In the genomic region with DNA sequence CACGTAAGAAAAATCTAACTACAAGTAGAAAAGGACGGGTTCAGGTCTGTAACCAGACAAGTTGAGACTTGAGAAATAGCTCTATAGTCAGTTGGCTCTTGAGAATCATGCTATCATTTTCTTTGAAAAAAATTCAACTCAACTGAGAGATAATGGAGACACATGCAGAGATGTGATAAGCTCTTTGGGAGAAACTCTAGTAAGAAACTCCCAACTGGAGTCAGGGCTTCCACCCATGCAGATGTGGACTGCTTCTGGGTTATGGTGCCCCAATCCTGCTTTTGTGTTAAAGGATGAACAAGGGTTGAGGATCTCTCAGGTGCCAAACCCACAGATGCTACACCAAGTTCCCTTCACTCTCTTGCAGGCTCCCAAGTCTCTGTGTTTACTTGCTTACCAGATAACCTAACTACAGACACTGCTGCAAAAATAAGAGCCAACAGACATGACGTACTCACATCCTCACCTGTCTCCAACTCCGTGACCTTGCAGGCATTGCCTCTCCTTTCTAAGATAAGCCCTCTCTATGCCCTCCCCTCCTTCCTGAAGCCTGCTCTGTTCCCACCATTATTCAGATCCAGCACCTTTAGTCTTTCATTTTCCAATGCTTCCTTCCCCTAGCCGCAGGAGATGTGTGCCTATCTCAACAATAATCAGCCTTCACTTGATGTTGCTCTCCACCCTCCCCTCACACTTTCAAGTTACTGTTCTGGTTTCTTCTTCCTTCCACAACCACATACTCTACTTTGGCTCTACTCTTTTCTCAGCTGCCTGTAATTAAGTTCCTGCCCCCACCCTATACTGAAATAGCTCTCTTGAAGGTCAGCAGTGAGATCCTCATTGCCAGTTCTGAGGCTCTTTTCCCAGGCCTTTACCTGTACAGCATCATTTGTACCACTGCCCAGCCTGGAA, we compare ENCODE assay signal across 9 cellular contexts.
DNase-seq lines count a peak whose midpoint lies in the region; ATAC-seq and TF ChIP-seq lines count a peak whose summit lies in the region.
"Had no signal": no experiment of that assay in that cellular context is flagged by ENCODE, and none has a peak within 500 bp of the region (broad histone marks: within the 10 kb centered on the region; RNA-seq: fewer than 3 reads in every experiment).

No MANE protein-coding gene starts in this region.

- H3K27ac Mint-ChIP-seq in CD4-positive, alpha-beta T cell, result peak overlapping the region; percentile 96
- peak overlapping the region; percentile 68 for H3K27ac Mint-ChIP-seq in activated T-helper 2 cell treated with anti-CD3 and anti-CD28 coated beads, Interferon-gamma antibody, Interleukin-2, Interleukin-4, amounts not matched to agents 10 μg/mL and 5 μg/mL and 100 μg/mL, durations not matched to agents 14 hours and 24 hours and 36 hours

- H3K36me3 ChIP-seq in upper lobe of left lung, result peaks cover 0 to 10% (median 0%) of the 10 kb centered on the region in 4 donors

- no peak for TF ChIP-seq EP300 in upper lobe of left lung (IDR thresholded peaks at IDR 0.05)

- 81 to 83% methylated on average over 5 of the region's 5 CpGs for WGBS in upper lobe of left lung, 2 donors

- POLR2A ChIA-PET in CD4-positive, alpha-beta T cell (lab: Charles Lee), result interaction anchor here (0.6 to 3.6 kb wide), 14 partner anchors 9 to 491 kb away, joined by 3 to 33 read pairs (median 4); partner anchors contain the start of genes GLCCI1 and UMAD1

- H3K9me3 ChIP-seq in CD4-positive, alpha-beta T cell (ENCODE audit: control insufficient read depth, low read length), result no peaks in the 10 kb centered on the region
- no peaks in the 10 kb centered on the region for H3K9me3 ChIP-seq in upper lobe of left lung
- H3K9me3 ChIP-seq: heart left ventricle had no signal

- DNase-seq in CD4-positive, alpha-beta T cell, result peak in 9 of 10 experiments; percentile 11 to 70 (median 37)
- DNase-seq in activated T-helper 2 cell treated with anti-CD3 and anti-CD28 coated beads, Interferon-gamma antibody, Interleukin-2, Interleukin-4, amounts not matched to agents 10 μg/mL and 5 μg/mL and 100 μg/mL, durations not matched to agents 14 hours and 24 hours and 36 hours (ENCODE audit: low spot score), result peak; percentile 39
- DNase-seq in upper lobe of left lung, result no peak
- DNase-seq in NCI-H1417 (lab: John Stamatoyannopoulos, UW), result no peak
- DNase-seq in D341Med (ENCODE audit: low spot score), result no peak
- DNase-seq in occipital lobe (lab: John Stamatoyannopoulos, UW), result no peak
- DNase-seq: heart left ventricle had no signal

- H3K9me3 Mint-ChIP-seq in CD4-positive, alpha-beta T cell, result no peaks in the 10 kb centered on the region
- H3K9me3 Mint-ChIP-seq in activated T-helper 2 cell treated with anti-CD3 and anti-CD28 coated beads, Interferon-gamma antibody, Interleukin-2, Interleukin-4, amounts not matched to agents 10 μg/mL and 5 μg/mL and 100 μg/mL, durations not matched to agents 14 hours and 24 hours and 36 hours, result no peaks in the 10 kb centered on the region

- no peak overlapping the region for H3K4me3 ChIP-seq in upper lobe of left lung

- H3K27me3 ChIP-seq in CD4-positive, alpha-beta T cell (ENCODE audit: control insufficient read depth, insufficient read depth, low read length), result no peaks in the 10 kb centered on the region
- no peaks in the 10 kb centered on the region for H3K27me3 ChIP-seq in upper lobe of left lung
- H3K27me3 ChIP-seq: heart left ventricle had no signal

- ATAC-seq in CD4-positive, alpha-beta T cell (ENCODE audit: poor library complexity), result peak; percentile 84
- ATAC-seq in GM19328 (IDR thresholded peaks at IDR 0.05; ENCODE audit: unreplicated experiment) (peak; percentile 51), HG03108 (IDR thresholded peaks at IDR 0.05; ENCODE audit: unreplicated experiment) (peak; percentile 45), upper lobe of left lung (ENCODE audit: low FRiP score in 2 of 2) (no peak)

- peak overlapping the region; percentile 80 for H3K4me3 Mint-ChIP-seq in CD4-positive, alpha-beta T cell
- H3K4me3 Mint-ChIP-seq in activated T-helper 2 cell treated with anti-CD3 and anti-CD28 coated beads, Interferon-gamma antibody, Interleukin-2, Interleukin-4, amounts not matched to agents 10 μg/mL and 5 μg/mL and 100 μg/mL, durations not matched to agents 14 hours and 24 hours and 36 hours (ENCODE audit: low read depth), result peak overlapping the region; percentile 26

- H3K4me1 Mint-ChIP-seq in CD4-positive, alpha-beta T cell (ENCODE audit: low read depth), result peaks cover 82% of the 10 kb centered on the region
- peaks cover 80% of the 10 kb centered on the region for H3K4me1 Mint-ChIP-seq in activated T-helper 2 cell treated with anti-CD3 and anti-CD28 coated beads, Interferon-gamma antibody, Interleukin-2, Interleukin-4, amounts not matched to agents 10 μg/mL and 5 μg/mL and 100 μg/mL, durations not matched to agents 14 hours and 24 hours and 36 hours (ENCODE audit: low read depth)

- no peaks in the 10 kb centered on the region for H3K27me3 Mint-ChIP-seq in CD4-positive, alpha-beta T cell
- H3K27me3 Mint-ChIP-seq in activated T-helper 2 cell treated with anti-CD3 and anti-CD28 coated beads, Interferon-gamma antibody, Interleukin-2, Interleukin-4, amounts not matched to agents 10 μg/mL and 5 μg/mL and 100 μg/mL, durations not matched to agents 14 hours and 24 hours and 36 hours (ENCODE audit: low read depth), result no peaks in the 10 kb centered on the region

- H3K36me3 Mint-ChIP-seq in CD4-positive, alpha-beta T cell (ENCODE audit: low read depth), result no peaks in the 10 kb centered on the region
- H3K36me3 Mint-ChIP-seq in activated T-helper 2 cell treated with anti-CD3 and anti-CD28 coated beads, Interferon-gamma antibody, Interleukin-2, Interleukin-4, amounts not matched to agents 10 μg/mL and 5 μg/mL and 100 μg/mL, durations not matched to agents 14 hours and 24 hours and 36 hours (ENCODE audit: low read depth), result peaks cover 6% of the 10 kb centered on the region

- TF ChIP-seq CTCF in CD4-positive, alpha-beta T cell (IDR thresholded peaks at IDR 0.05), result no peak
- TF ChIP-seq CTCF in upper lobe of left lung (IDR thresholded peaks at IDR 0.05), result no peak

- H3K4me1 ChIP-seq in upper lobe of left lung, result no peaks in the 10 kb centered on the region

- H3K27ac ChIP-seq in CD4-positive, alpha-beta T cell (ENCODE audit: low read depth, low read length), result peak overlapping the region; percentile 79
- H3K27ac ChIP-seq in upper lobe of left lung, result peak overlapping the region in 1 of 4 donors; percentile 1

- TF ChIP-seq POLR2A in upper lobe of left lung (IDR thresholded peaks at IDR 0.05), result no peak

- intact Hi-C loops in CD4-positive, alpha-beta T cell (cut with DNase I, micrococcal nuclease), result loop anchor here (1.0 to 5.0 kb wide), 5 partner anchors 17 to 450 kb away; no protein-coding TSS in a partner anchor
- intact Hi-C loops in activated T-helper 2 cell treated with anti-CD3 and anti-CD28 coated beads, Interferon-gamma antibody, Interleukin-2, Interleukin-4, amounts not matched to agents 10 μg/mL and 5 μg/mL and 100 μg/mL, durations not matched to agents 14 hours and 24 hours and 36 hours (cut with micrococcal nuclease), result loop anchor here (5.0 kb wide), 2 partner anchors 460 to 875 kb away; no protein-coding TSS in a partner anchor

- CTCF ChIA-PET in CD4-positive, alpha-beta T cell (lab: Charles Lee), result interaction anchor here (1.0 to 3.0 kb wide), 2 partner anchors 11 to 58 kb away, joined by 3 to 11 read pairs; no protein-coding TSS in a partner anchor

Comparison
In these comparisons a context has a peak if more than half of its experiments do, and no peak if none do; other contexts are left out.
1. ATAC-seq: peak in CD4-positive, alpha-beta T cell (single experiment), GM19328 (single experiment) and HG03108 (single experiment); none in upper lobe of left lung (0 of 2).
2. DNase-seq: peak in CD4-positive, alpha-beta T cell (9 of 10) and activated T-helper 2 cell treated with anti-CD3 and anti-CD28 coated beads, Interferon-gamma antibody, Interleukin-2, Interleukin-4, amounts not matched to agents 10 μg/mL and 5 μg/mL and 100 μg/mL, durations not matched to agents 14 hours and 24 hours and 36 hours (single experiment); none in upper lobe of left lung (0 of 2), NCI-H1417 (0 of 3), D341Med (single experiment) and occipital lobe (single experiment).